In genomic region chr2:108958002-108958401, GRCh38 we compare ENCODE assay signal across 15 cellular contexts. TPM values are rescaled to one million over a fixed set of nuclear protein-coding genes. Genes with fewer than 3 reads are reported as not detected.
DNase-seq lines count a peak whose midpoint lies in the region; ATAC-seq lines count a peak whose summit lies in the region.
"Had no signal": no experiment of that assay in that cellular context is flagged by ENCODE, and none has a peak within 500 bp of the region (broad histone marks: within the 10 kb centered on the region; RNA-seq: fewer than 3 reads in every experiment).

No MANE protein-coding gene starts in this region.

- peaks cover 2% of the 10 kb centered on the region for H3K36me3 Mint-ChIP-seq in activated CD4-positive, alpha-beta T cell treated with anti-CD3 and anti-CD28 coated beads, Interleukin-2, amount 10 ng/mL, durations not matched to agents 7 days and 5 days (ENCODE audit: low read depth)
- peaks cover 3 to 4% of the 10 kb centered on the region in 2 donors for H3K36me3 Mint-ChIP-seq in CD4-positive, alpha-beta memory T cell
- H3K36me3 Mint-ChIP-seq in activated naive CD8-positive, alpha-beta T cell treated with anti-CD3 and anti-CD28 coated beads for 36 hours, result peaks cover 6% of the 10 kb centered on the region
- H3K36me3 Mint-ChIP-seq in naive thymus-derived CD4-positive, alpha-beta T cell, result peaks cover 0 to 25% (median 20%) of the 10 kb centered on the region in 5 donors
- H3K36me3 Mint-ChIP-seq: IgD-negative memory B cell had no signal

- peak overlapping the region; percentile 74 for H3K27ac Mint-ChIP-seq in activated CD4-positive, alpha-beta T cell treated with anti-CD3 and anti-CD28 coated beads, Interleukin-2, amount 10 ng/mL, durations not matched to agents 7 days and 5 days
- peak overlapping the region; percentile 3 to 90 (median 75) for H3K27ac Mint-ChIP-seq in CD4-positive, alpha-beta memory T cell
- peak overlapping the region; percentile 63 for H3K27ac Mint-ChIP-seq in activated naive CD8-positive, alpha-beta T cell treated with anti-CD3 and anti-CD28 coated beads for 36 hours
- peak overlapping the region in 8 of 9 donors; percentile 87 to 98 (median 96) for H3K27ac Mint-ChIP-seq in naive thymus-derived CD4-positive, alpha-beta T cell
- H3K27ac Mint-ChIP-seq: effector memory CD8-positive, alpha-beta T cell; IgD-negative memory B cell had no signal

- H3K9me3 ChIP-seq in CD4-positive, alpha-beta memory T cell (ENCODE audit: control insufficient read depth in 1 of 2, low read length in 2 of 2), result no peaks in the 10 kb centered on the region
- no peaks in the 10 kb centered on the region for H3K9me3 ChIP-seq in naive thymus-derived CD4-positive, alpha-beta T cell (ENCODE audit: control insufficient read depth in 2 of 3, low read length in 3 of 3)
- H3K9me3 ChIP-seq: pancreas had no signal

- CTCF ChIA-PET in activated CD4-positive, alpha-beta T cell treated with anti-CD3 and anti-CD28 coated beads, Interleukin-2, amount 10 ng/mL, durations not matched to agents 7 days and 5 days (lab: Charles Lee), result interaction anchor here (0.6 to 1.3 kb wide), 2 partner anchors 10 to 21 kb away, joined by 3 to 4 read pairs; no protein-coding TSS in a partner anchor
- CTCF ChIA-PET in CD4-positive, alpha-beta memory T cell (lab: Charles Lee; ENCODE audit: partially characterized antibody), result interaction anchor here (1.0 to 1.2 kb wide), 2 partner anchors 29 to 31 kb away, joined by 3 to 4 read pairs; partner anchors contain the start of gene EDAR
- CTCF ChIA-PET in naive thymus-derived CD4-positive, alpha-beta T cell (lab: Charles Lee), result interaction anchor here (0.5 to 2.3 kb wide), 6 partner anchors 27 to 449 kb away, joined by 3 to 11 read pairs (median 4); no protein-coding TSS in a partner anchor

- POLR2A ChIA-PET in activated CD4-positive, alpha-beta T cell treated with anti-CD3 and anti-CD28 coated beads, Interleukin-2, amount 10 ng/mL, durations not matched to agents 7 days and 5 days (lab: Charles Lee), result no interaction called here
- POLR2A ChIA-PET in CD4-positive, alpha-beta memory T cell (lab: Charles Lee; ENCODE audit: partially characterized antibody), result interaction anchor here (0.6 kb wide), 1 partner anchor 278 kb away, joined by 3 read pairs; no protein-coding TSS in a partner anchor
- POLR2A ChIA-PET in naive thymus-derived CD4-positive, alpha-beta T cell (lab: Charles Lee), result interaction anchor here (0.6 to 2.8 kb wide), 9 partner anchors 10 to 333 kb away, joined by 3 to 19 read pairs (median 3); no protein-coding TSS in a partner anchor

- H3K4me1 ChIP-seq in CD4-positive, alpha-beta memory T cell (ENCODE audit: insufficient read depth, low read length), result peaks cover 31% of the 10 kb centered on the region
- peaks cover 0 to 55% of the 10 kb centered on the region in 2 donors for H3K4me1 ChIP-seq in naive thymus-derived CD4-positive, alpha-beta T cell (ENCODE audit: control insufficient read depth in 2 of 2, insufficient read depth in 2 of 2, low read length in 2 of 2)
- H3K4me1 ChIP-seq: pancreas had no signal

- no peak overlapping the region for H3K27ac ChIP-seq in CD4-positive, alpha-beta memory T cell (ENCODE audit: low read depth, low read length)
- H3K27ac ChIP-seq in naive thymus-derived CD4-positive, alpha-beta T cell (ENCODE audit: low read depth, low read length), result peak overlapping the region; percentile 63
- H3K27ac ChIP-seq: pancreas had no signal

- H3K9me3 Mint-ChIP-seq in activated CD4-positive, alpha-beta T cell treated with anti-CD3 and anti-CD28 coated beads, Interleukin-2, amount 10 ng/mL, durations not matched to agents 7 days and 5 days, result peaks cover 7% of the 10 kb centered on the region
- H3K9me3 Mint-ChIP-seq in CD4-positive, alpha-beta memory T cell, result peaks cover 0 to 11% (median 4%) of the 10 kb centered on the region in 8 donors
- H3K9me3 Mint-ChIP-seq in activated naive CD8-positive, alpha-beta T cell treated with anti-CD3 and anti-CD28 coated beads for 36 hours, result peaks cover 2% of the 10 kb centered on the region
- H3K9me3 Mint-ChIP-seq in naive thymus-derived CD4-positive, alpha-beta T cell, result peaks cover 0 to 9% (median 4%) of the 10 kb centered on the region in 11 donors
- H3K9me3 Mint-ChIP-seq: effector memory CD8-positive, alpha-beta T cell had no signal

- ATAC-seq in naive thymus-derived CD4-positive, alpha-beta T cell, result peak; percentile 84
- ATAC-seq: effector memory CD8-positive, alpha-beta T cell had no signal

- no peaks in the 10 kb centered on the region for H3K27me3 Mint-ChIP-seq in activated CD4-positive, alpha-beta T cell treated with anti-CD3 and anti-CD28 coated beads, Interleukin-2, amount 10 ng/mL, durations not matched to agents 7 days and 5 days
- H3K27me3 Mint-ChIP-seq in CD4-positive, alpha-beta memory T cell, result peaks cover 0 to 1% of the 10 kb centered on the region in 2 donors
- H3K27me3 Mint-ChIP-seq in activated naive CD8-positive, alpha-beta T cell treated with anti-CD3 and anti-CD28 coated beads for 36 hours, result no peaks in the 10 kb centered on the region
- no peaks in the 10 kb centered on the region for H3K27me3 Mint-ChIP-seq in naive thymus-derived CD4-positive, alpha-beta T cell

- H3K4me1 Mint-ChIP-seq in activated CD4-positive, alpha-beta T cell treated with anti-CD3 and anti-CD28 coated beads, Interleukin-2, amount 10 ng/mL, durations not matched to agents 7 days and 5 days, result peaks cover 37% of the 10 kb centered on the region
- peaks cover 10 to 43% (median 37%) of the 10 kb centered on the region in 4 donors for H3K4me1 Mint-ChIP-seq in CD4-positive, alpha-beta memory T cell
- H3K4me1 Mint-ChIP-seq in activated naive CD8-positive, alpha-beta T cell treated with anti-CD3 and anti-CD28 coated beads for 36 hours, result peaks cover 51% of the 10 kb centered on the region
- H3K4me1 Mint-ChIP-seq in naive thymus-derived CD4-positive, alpha-beta T cell, result peaks cover 8 to 83% (median 68%) of the 10 kb centered on the region in 7 donors
- H3K4me1 Mint-ChIP-seq: IgD-negative memory B cell had no signal

- H3K36me3 ChIP-seq in CD4-positive, alpha-beta memory T cell (ENCODE audit: insufficient read depth, low read length), result no peaks in the 10 kb centered on the region
- peaks cover 0 to 7% (median 0%) of the 10 kb centered on the region in 3 experiments for H3K36me3 ChIP-seq in naive thymus-derived CD4-positive, alpha-beta T cell (ENCODE audit: control insufficient read depth in 2 of 3, insufficient read depth in 3 of 3, low read length in 3 of 3)
- H3K36me3 ChIP-seq: pancreas had no signal

- H3K4me3 Mint-ChIP-seq in activated CD4-positive, alpha-beta T cell treated with anti-CD3 and anti-CD28 coated beads, Interleukin-2, amount 10 ng/mL, durations not matched to agents 7 days and 5 days, result no peak overlapping the region
- H3K4me3 Mint-ChIP-seq in CD4-positive, alpha-beta memory T cell, result peak overlapping the region; percentile 51 to 78 (median 70)
- H3K4me3 Mint-ChIP-seq in activated naive CD8-positive, alpha-beta T cell treated with anti-CD3 and anti-CD28 coated beads for 36 hours, result peak overlapping the region; percentile 65
- peak overlapping the region in 9 of 10 donors; percentile 74 to 89 (median 83) for H3K4me3 Mint-ChIP-seq in naive thymus-derived CD4-positive, alpha-beta T cell
- H3K4me3 Mint-ChIP-seq: effector memory CD8-positive, alpha-beta T cell had no signal

- no peak overlapping the region for H3K4me3 ChIP-seq in CD4-positive, alpha-beta memory T cell (ENCODE audit: low read length in 2 of 2)
- peak overlapping the region; percentile 19 for H3K4me3 ChIP-seq in naive thymus-derived CD4-positive, alpha-beta T cell (ENCODE audit: low read length)
- H3K4me3 ChIP-seq: pancreas, skin epidermis had no signal

- intact Hi-C loops in CD4-positive, alpha-beta memory T cell (cut with micrococcal nuclease), result no loop called here
- intact Hi-C loops in naive thymus-derived CD4-positive, alpha-beta T cell (cut with micrococcal nuclease), result loop anchor here in 1 of 2 donors (1.0 to 2.0 kb wide), 4 partner anchors 8 to 74 kb away; no protein-coding TSS in a partner anchor

- peak; percentile 11 for DNase-seq in activated CD4-positive, alpha-beta T cell treated with anti-CD3 and anti-CD28 coated beads, Interleukin-2, amount 10 ng/mL, durations not matched to agents 7 days and 5 days
- DNase-seq in activated CD4-positive, alpha-beta T cell treated with anti-CD3 and anti-CD28 coated beads for 1 hour, result no peak
- peak in 4 of 5 donors; percentile 11 to 22 (median 19) for DNase-seq in CD4-positive, alpha-beta memory T cell
- DNase-seq in activated naive CD8-positive, alpha-beta T cell treated with anti-CD3 and anti-CD28 coated beads for 36 hours, result no peak
- DNase-seq in naive thymus-derived CD4-positive, alpha-beta T cell, result peak in 7 of 9 donors; percentile 59 to 74 (median 68)
- no peak for DNase-seq in MV-4-11 (lab: John Stamatoyannopoulos, UW)
- DNase-seq in UCSD-AML1 (lab: John Stamatoyannopoulos, UW; ENCODE audit: unreplicated experiment), result no peak
- DNase-seq in NCI-H1694 treated with DMSO at 0.1 percent for 48 hours (lab: John Stamatoyannopoulos, UW), result no peak
- DNase-seq: effector memory CD8-positive, alpha-beta T cell; foreskin fibroblast; NCI-H774; pancreas had no signal

- no peaks in the 10 kb centered on the region for H3K27me3 ChIP-seq in CD4-positive, alpha-beta memory T cell (ENCODE audit: insufficient read depth, low read length)
- H3K27me3 ChIP-seq in naive thymus-derived CD4-positive, alpha-beta T cell (ENCODE audit: control insufficient read depth in 2 of 2, insufficient read depth in 2 of 2, low read length in 2 of 2), result no peaks in the 10 kb centered on the region
- H3K27me3 ChIP-seq: pancreas had no signal

RNA-seq across cellular contexts. Expression of gene EDAR, which starts 31.0 kb away (rescaled TPM):
- under 1 TPM; 0.87 TPM for total RNA-seq in activated CD4-positive, alpha-beta T cell treated with anti-CD3 and anti-CD28 coated beads, Interleukin-2, amount 10 ng/mL, durations not matched to agents 7 days and 5 days
- 1 to 10 TPM; 5.8 to 6.3 TPM for total RNA-seq in CD4-positive, alpha-beta memory T cell
- 1 to 10 TPM; 3.0 to 3.5 TPM for polyA plus RNA-seq in CD4-positive, alpha-beta memory T cell
- total RNA-seq in activated naive CD8-positive, alpha-beta T cell treated with anti-CD3 and anti-CD28 coated beads for 36 hours, result under 1 TPM; 0.16 to 0.21 TPM
- total RNA-seq in naive thymus-derived CD4-positive, alpha-beta T cell, result 10 to 100 TPM in 4 of 5 experiments, under 1 TPM in 1; 0.17 to 26.8 (median 21.6) TPM
- polyA plus RNA-seq in naive thymus-derived CD4-positive, alpha-beta T cell, result 10 to 100 TPM; 11.9 to 24.3 TPM
- total RNA-seq: Daoy had no signal

Comparison
In these comparisons a context has a peak if more than half of its experiments do, and no peak if none do; other contexts are left out.
1. DNase-seq: peak in activated CD4-positive, alpha-beta T cell treated with anti-CD3 and anti-CD28 coated beads, Interleukin-2, amount 10 ng/mL, durations not matched to agents 7 days and 5 days (single experiment), CD4-positive, alpha-beta memory T cell (4 of 5) and naive thymus-derived CD4-positive, alpha-beta T cell (7 of 9); none in activated CD4-positive, alpha-beta T cell treated with anti-CD3 and anti-CD28 coated beads for 1 hour (single experiment), activated naive CD8-positive, alpha-beta T cell treated with anti-CD3 and anti-CD28 coated beads for 36 hours (single experiment), MV-4-11 (single experiment), UCSD-AML1 (single experiment) and NCI-H1694 treated with DMSO at 0.1 percent for 48 hours (single experiment).
2. Peak in every context shown above with its lines, with median percentiles within 50 percentile points of each other: H3K27ac Mint-ChIP-seq.